In the genomic region with DNA sequence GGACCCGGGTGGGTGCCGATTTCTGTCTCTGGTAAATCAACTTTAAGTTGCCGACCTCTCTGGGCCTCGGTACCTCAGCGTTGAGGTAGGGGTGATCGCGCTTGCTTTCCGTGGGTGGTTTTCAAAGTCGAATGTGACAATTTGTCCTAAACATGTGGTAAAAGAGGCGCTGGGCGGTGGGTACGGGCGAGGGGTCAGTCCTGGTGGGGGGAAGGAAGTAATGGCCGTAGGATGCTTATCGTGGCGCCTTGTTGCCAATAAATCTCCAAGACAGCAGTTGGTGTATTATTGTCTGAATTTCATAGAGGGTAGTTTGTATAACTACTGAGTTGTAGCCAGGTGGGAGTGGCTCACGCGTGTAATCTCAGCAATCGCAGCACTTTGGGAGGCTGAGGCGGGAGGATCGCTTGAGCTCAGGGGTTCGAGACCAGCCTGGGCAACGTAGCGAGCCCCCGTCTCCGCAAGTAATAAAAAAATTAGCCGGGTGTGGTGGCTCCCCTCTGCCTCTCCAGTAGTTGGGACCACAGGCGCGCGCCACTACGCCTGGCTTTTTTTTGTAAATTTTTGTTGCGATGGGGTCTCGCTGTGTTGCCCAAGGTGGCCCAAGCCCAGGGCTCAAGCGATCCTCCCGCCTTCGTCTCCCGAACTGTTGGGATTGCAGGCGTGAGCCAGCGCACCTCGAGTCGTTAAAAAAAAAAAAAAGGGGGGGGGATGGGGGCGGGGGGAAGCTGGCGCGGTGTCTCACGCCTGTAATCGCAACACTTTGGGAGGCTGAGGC, we compare ENCODE assay signal across 8 cellular contexts. TPM values are rescaled to one million over a fixed set of nuclear protein-coding genes. Genes with fewer than 3 reads are reported as not detected.
DNase-seq lines count a peak whose midpoint lies in the region; ATAC-seq, FAIRE-seq and TF ChIP-seq lines count a peak whose summit lies in the region.

No MANE protein-coding gene starts in this region.

- H3K4me3 ChIP-seq in fibroblast of villous mesenchyme (ENCODE audit: low read depth, low read length) = peak overlapping the region; percentile 99
- H3K4me3 ChIP-seq in retinal pigment epithelial cell (ENCODE audit: low read length) = peak overlapping the region; percentile 98

- no peaks in the 10 kb centered on the region for H3K27me3 Mint-ChIP-seq in T-helper 1 cell treated with Interleukin-12 subunit alpha and Interleukin-12 subunit beta and Interleukin-4 antibody, amounts not matched to agents 30 μg/mL and 1 μg/mL, for 36 hours (ENCODE audit: low read depth)

- TF ChIP-seq CTCF in fibroblast of villous mesenchyme (IDR thresholded peaks at IDR 0.05; ENCODE audit: insufficient read depth, low read depth, low read length) = no peak
- no peak for TF ChIP-seq CTCF in retinal pigment epithelial cell (conservative IDR thresholded peaks at IDR 0.05; ENCODE audit: low read depth, low read length)

- H3K36me3 Mint-ChIP-seq in T-helper 1 cell treated with Interleukin-12 subunit alpha and Interleukin-12 subunit beta and Interleukin-4 antibody, amounts not matched to agents 30 μg/mL and 1 μg/mL, for 36 hours (ENCODE audit: low read depth) = peaks cover 19% of the 10 kb centered on the region

- peaks cover 28% of the 10 kb centered on the region for H3K4me1 Mint-ChIP-seq in T-helper 1 cell treated with Interleukin-12 subunit alpha and Interleukin-12 subunit beta and Interleukin-4 antibody, amounts not matched to agents 30 μg/mL and 1 μg/mL, for 36 hours (ENCODE audit: low read depth)

- peak; percentile 13 for ATAC-seq in SK-N-SH treated with all-trans-retinoic acid at 6 μM for 48 hours
- ATAC-seq in HG02588 (IDR thresholded peaks at IDR 0.05; ENCODE audit: unreplicated experiment) = no peak

- H3K27ac Mint-ChIP-seq in T-helper 1 cell treated with Interleukin-12 subunit alpha and Interleukin-12 subunit beta and Interleukin-4 antibody, amounts not matched to agents 30 μg/mL and 1 μg/mL, for 36 hours = peak overlapping the region; percentile 97

- no peak for FAIRE-seq in frontal cortex (lab: Jason Lieb, UNC)

- H3K9me3 Mint-ChIP-seq in T-helper 1 cell treated with Interleukin-12 subunit alpha and Interleukin-12 subunit beta and Interleukin-4 antibody, amounts not matched to agents 30 μg/mL and 1 μg/mL, for 36 hours = no peaks in the 10 kb centered on the region

- peak overlapping the region; percentile 99 for H3K4me3 Mint-ChIP-seq in T-helper 1 cell treated with Interleukin-12 subunit alpha and Interleukin-12 subunit beta and Interleukin-4 antibody, amounts not matched to agents 30 μg/mL and 1 μg/mL, for 36 hours

- DNase-seq in T-helper 1 cell (no peak), fibroblast of villous mesenchyme (ENCODE audit: low read depth) (no peak), retinal pigment epithelial cell (ENCODE audit: low read depth) (no peak), frontal cortex (ENCODE audit: low spot score in 2 of 2) (no peak), SHP77 (lab: John Stamatoyannopoulos, UW) (no peak)

TF ChIP-seq in SK-N-SH treated with all-trans-retinoic acid at 6 μM for 48 hours, 23 proteins besides CTCF, POLR2A, EP300 and RAD21:
- TF ChIP-seq ZFP3 (CRISPR knock-in tag; IDR thresholded peaks at IDR 0.05) (no peak), RARB (CRISPR knock-in tag; IDR thresholded peaks at IDR 0.05) (no peak), TCF4 (CRISPR knock-in tag; IDR thresholded peaks at IDR 0.05; ENCODE audit: borderline replicate concordance) (no peak), ZNF8 (CRISPR knock-in tag; IDR thresholded peaks at IDR 0.05) (no peak), OSR1 (CRISPR knock-in tag; IDR thresholded peaks at IDR 0.05) (no peak)
- TF ChIP-seq, protein P1, sequence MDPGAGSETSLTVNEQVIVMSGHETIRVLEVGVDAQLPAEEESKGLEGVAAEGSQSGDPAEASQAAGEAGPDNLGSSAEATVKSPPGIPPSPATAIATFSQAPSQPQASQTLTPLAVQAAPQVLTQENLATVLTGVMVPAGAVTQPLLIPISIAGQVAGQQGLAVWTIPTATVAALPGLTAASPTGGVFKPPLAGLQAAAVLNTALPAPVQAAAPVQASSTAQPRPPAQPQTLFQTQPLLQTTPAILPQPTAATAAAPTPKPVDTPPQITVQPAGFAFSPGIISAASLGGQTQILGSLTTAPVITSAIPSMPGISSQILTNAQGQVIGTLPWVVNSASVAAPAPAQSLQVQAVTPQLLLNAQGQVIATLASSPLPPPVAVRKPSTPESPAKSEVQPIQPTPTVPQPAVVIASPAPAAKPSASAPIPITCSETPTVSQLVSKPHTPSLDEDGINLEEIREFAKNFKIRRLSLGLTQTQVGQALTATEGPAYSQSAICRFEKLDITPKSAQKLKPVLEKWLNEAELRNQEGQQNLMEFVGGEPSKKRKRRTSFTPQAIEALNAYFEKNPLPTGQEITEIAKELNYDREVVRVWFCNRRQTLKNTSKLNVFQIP (CRISPR knock-in tag; IDR thresholded peaks at IDR 0.05; ENCODE audit: borderline replicate concordance, low read depth) = no peak

RNA-seq across cellular contexts. Expression of a gene that starts 0.7 kb away (rescaled TPM):
- total RNA-seq in fibroblast of villous mesenchyme (38.0 and 39.7 TPM in 2 replicates), frontal cortex (30.2 TPM)

RNA-seq across cellular contexts. Expression of a gene that starts 0.9 kb away (rescaled TPM):
- total RNA-seq in fibroblast of villous mesenchyme (2.3 and 3.0 TPM in 2 replicates), frontal cortex (2.4 TPM)

RNA-seq across cellular contexts. Expression of a gene that starts 16.5 kb away (rescaled TPM):
- total RNA-seq in fibroblast of villous mesenchyme (3.0 and 4.2 TPM in 2 replicates), frontal cortex (26.1 TPM)

RNA-seq across cellular contexts. Expression of a gene that starts 35.4 kb away (rescaled TPM):
- total RNA-seq in fibroblast of villous mesenchyme (6.8 and 8.2 TPM in 2 replicates), frontal cortex (62.0 TPM)

RNA-seq across cellular contexts. Expression of a gene that starts 54.5 kb away (rescaled TPM):
- total RNA-seq in fibroblast of villous mesenchyme (8.2 and 11.9 TPM in 2 replicates), frontal cortex (5.7 TPM)
